Comparison of ENCODE assay signal across 14 cellular contexts in genomic region chr10:68876246-68876918, GRCh38. TPM values are rescaled to one million over a fixed set of nuclear protein-coding genes. Genes with fewer than 3 reads are reported as not detected.
DNase-seq lines count a peak whose midpoint lies in the region; ATAC-seq and TF ChIP-seq lines count a peak whose summit lies in the region.
"Had no signal": no experiment of that assay in that cellular context is flagged by ENCODE, and none has a peak within 500 bp of the region (broad histone marks: within the 10 kb centered on the region; RNA-seq: fewer than 3 reads in every experiment).

No MANE protein-coding gene starts in this region.

- no peak overlapping the region for H3K4me2 ChIP-seq in trophoblast cell (ENCODE audit: low read length)

- H2AFZ ChIP-seq in trophoblast cell (ENCODE audit: insufficient read depth, low read length, poor library complexity), result no peak overlapping the region

- TF ChIP-seq EP300 in transverse colon (IDR thresholded peaks at IDR 0.05; ENCODE audit: low read depth), result no peak

- WGBS in right lobe of liver (ENCODE audit: insufficient coverage, low coverage, low lambda C conversion rate, missing lambda C conversion rate), result 52% methylated on average over 11 of the region's 11 CpGs
- 51 to 63% methylated on average over 6 to 11 of the region's 11 CpGs for WGBS in transverse colon (ENCODE audit: low coverage in 1 of 2), 2 donors
- WGBS in trophoblast cell (ENCODE audit: extremely low coverage, insufficient coverage, insufficient read length), result no CpG with 5 or more reads among the region's 11 CpGs

- no peak overlapping the region for H2BK12ac ChIP-seq in trophoblast cell (ENCODE audit: low read length)

- H3K4me3 ChIP-seq in right lobe of liver, result no peak overlapping the region
- H3K4me3 ChIP-seq in transverse colon, result no peak overlapping the region
- H3K4me3 ChIP-seq in trophoblast cell (ENCODE audit: low read depth, low read length), result no peak overlapping the region
- H3K4me3 ChIP-seq: body of pancreas, ovary had no signal

- no peak overlapping the region for H3K18ac ChIP-seq in trophoblast cell (ENCODE audit: low read length)

- H3K14ac ChIP-seq in trophoblast cell (ENCODE audit: low read length), result no peak overlapping the region

- no peak overlapping the region for H4K12ac ChIP-seq in trophoblast cell (ENCODE audit: low read depth, low read length)

- H3K79me2 ChIP-seq in trophoblast cell (ENCODE audit: control insufficient read depth, insufficient read depth, low read length, poor library complexity), result no peaks in the 10 kb centered on the region

- peak; percentile 96 to 98 (median 97) for ATAC-seq in right lobe of liver
- no peak for ATAC-seq in GM18870 (IDR thresholded peaks at IDR 0.05; ENCODE audit: unreplicated experiment)
- ATAC-seq: body of pancreas had no signal

- H3K9ac ChIP-seq in trophoblast cell (ENCODE audit: low read length), result no peak overlapping the region

- no peak overlapping the region for H4K91ac ChIP-seq in trophoblast cell (ENCODE audit: low read depth, low read length)

- no peak overlapping the region for H3K23ac ChIP-seq in trophoblast cell (ENCODE audit: low read length)

- no peak overlapping the region for H4K8ac ChIP-seq in trophoblast cell (ENCODE audit: low read depth, low read length)

- peak overlapping the region; percentile 59 for H3K27ac ChIP-seq in caudate nucleus (ENCODE audit: low read depth, low read length)
- peak overlapping the region in 2 of 3 donors; percentile 44 to 50 for H3K27ac ChIP-seq in right lobe of liver
- H3K27ac ChIP-seq in transverse colon, result peak overlapping the region; percentile 41 to 69 (median 64)
- H3K27ac ChIP-seq in trophoblast cell (ENCODE audit: low read depth, low read length), result no peak overlapping the region
- H3K27ac ChIP-seq: body of pancreas, ovary had no signal

- H3K4me1 ChIP-seq in right lobe of liver, result peaks cover 0 to 14% (median 0%) of the 10 kb centered on the region in 4 donors
- H3K4me1 ChIP-seq in transverse colon, result peaks cover 3 to 46% (median 16%) of the 10 kb centered on the region in 4 donors
- H3K4me1 ChIP-seq in trophoblast cell (ENCODE audit: control insufficient read depth in 1 of 2, insufficient read depth in 2 of 2, low read length in 2 of 2), result no peaks in the 10 kb centered on the region

- no peak for TF ChIP-seq CTCF in right lobe of liver (IDR thresholded peaks at IDR 0.05)
- TF ChIP-seq CTCF in transverse colon (IDR thresholded peaks at IDR 0.05), result no peak

- no peaks in the 10 kb centered on the region for H3K79me1 ChIP-seq in trophoblast cell (ENCODE audit: low read length)

- TF ChIP-seq POLR2A in right lobe of liver (IDR thresholded peaks at IDR 0.05) (no peak), transverse colon (IDR thresholded peaks at IDR 0.05) (no peak)

- H3K36me3 ChIP-seq in right lobe of liver (no peaks in the 10 kb centered on the region), transverse colon (no peaks in the 10 kb centered on the region), trophoblast cell (ENCODE audit: control insufficient read depth in 1 of 2, insufficient read depth in 2 of 2, low read length in 2 of 2) (no peaks in the 10 kb centered on the region)
- H3K36me3 ChIP-seq: ovary had no signal

- DNase-seq in NCI-H82 (lab: John Stamatoyannopoulos, UW) (peak; percentile 5), NCI-H82 treated with DMSO at 0.1 percent for 48 hours (lab: John Stamatoyannopoulos, UW; ENCODE audit: unreplicated experiment) (no peak), caudate nucleus (lab: John Stamatoyannopoulos, UW) (no peak), right lobe of liver (peak in 1 of 3 donors; percentile 66), transverse colon (peak; percentile 55), trophoblast cell (no peak)
- no peak for DNase-seq in activated CD4-positive, alpha-beta T cell treated with anti-CD3 and anti-CD28 coated beads for 1 hour
- DNase-seq: activated CD4-positive, alpha-beta T cell treated with anti-CD3 and anti-CD28 coated beads for 4 hours; activated naive CD4-positive, alpha-beta T cell treated with anti-CD3 and anti-CD28 coated beads for 36 hours; body of pancreas; CD4-positive, alpha-beta T cell; ovary; stimulated activated CD4-positive, alpha-beta T cell treated with anti-CD3 and anti-CD28 coated beads, Interleukin-15, amount 100 ng/mL, for 24 hours had no signal

- no peak overlapping the region for H2BK5ac ChIP-seq in trophoblast cell (ENCODE audit: low read depth, low read length, poor library complexity)

- in situ Hi-C loops in transverse colon (cut with MboI; ENCODE audit: low pct_ligation_motif_present in 1 of 4, low pct_unique_long_range_greater_than_20kb in 1 of 4, low sequenced_read_pairs in 3 of 4), result loop anchor here in 2 of 4 donors (25.0 kb wide), 1 partner anchor 314 kb away; the partner anchor contains the start of gene TET1 (in 2 of the 2)

- H3K4ac ChIP-seq in trophoblast cell (ENCODE audit: low read depth, low read length), result no peak overlapping the region

- intact Hi-C loops in right lobe of liver (cut with DNase I) (no loop called here), transverse colon (cut with DNase I; ENCODE audit: low total_unique reads) (no loop called here)

- no peaks in the 10 kb centered on the region for H3K27me3 ChIP-seq in right lobe of liver
- H3K27me3 ChIP-seq in transverse colon, result no peaks in the 10 kb centered on the region
- H3K27me3 ChIP-seq in trophoblast cell (ENCODE audit: insufficient read depth, low read length), result no peaks in the 10 kb centered on the region
- H3K27me3 ChIP-seq: body of pancreas, ovary had no signal

- H2BK120ac ChIP-seq in trophoblast cell (ENCODE audit: insufficient read depth, low read length, poor library complexity), result no peak overlapping the region

- no peak overlapping the region for H2AK5ac ChIP-seq in trophoblast cell (ENCODE audit: low read length)

- H3K9me3 ChIP-seq in right lobe of liver (no peaks in the 10 kb centered on the region), transverse colon (no peaks in the 10 kb centered on the region), trophoblast cell (ENCODE audit: insufficient read depth, low read depth, low read length) (no peaks in the 10 kb centered on the region)
- H3K9me3 ChIP-seq: body of pancreas, ovary had no signal

RNA-seq across cellular contexts. Expression of gene DDX50, which starts 24.7 kb away (rescaled TPM):
- total RNA-seq in right lobe of liver (10 to 100 TPM in 4 of 6 experiments, 1 to 10 TPM in 2; 7.4 to 12.4 (median 11.2) TPM), transverse colon (10 to 100 TPM in 3 of 4 donors, 1 to 10 TPM in 1; 8.2 to 42.0 (median 23.2) TPM)
- polyA plus RNA-seq in trophoblast cell (2013), result 31.1 and 31.4 TPM in 2 replicates

RNA-seq across cellular contexts. Expression of gene STOX1, which starts 49.1 kb away (rescaled TPM):
- total RNA-seq in right lobe of liver, result under 1 TPM in 5 of 6 experiments, not detected in 1; 0.12 to 0.81 (median 0.20) TPM
- 1 to 10 TPM in 3 of 4 donors, under 1 TPM in 1; 0.40 to 2.0 (median 1.4) TPM for total RNA-seq in transverse colon
- polyA plus RNA-seq in trophoblast cell (2013), result 0.28 and 0.37 TPM in 2 replicates

Comparison
In these comparisons a context has a peak if more than half of its experiments do, and no peak if none do; other contexts are left out.
1. DNase-seq: peak in NCI-H82 (single experiment) and transverse colon (single experiment); none in NCI-H82 treated with DMSO at 0.1 percent for 48 hours (single experiment), caudate nucleus (0 of 61), trophoblast cell (0 of 2) and activated CD4-positive, alpha-beta T cell treated with anti-CD3 and anti-CD28 coated beads for 1 hour (single experiment).